32 cellular contexts compared by ENCODE assay signal in genomic region chr18:79440728-79441127, GRCh38. TPM values are rescaled to one million over a fixed set of nuclear protein-coding genes. Genes with fewer than 3 reads are reported as not detected.
DNase-seq lines count a peak whose midpoint lies in the region; ATAC-seq and TF ChIP-seq lines count a peak whose summit lies in the region.
"Had no signal": no experiment of that assay in that cellular context is flagged by ENCODE, and none has a peak within 500 bp of the region (broad histone marks: within the 10 kb centered on the region; RNA-seq: fewer than 3 reads in every experiment).

No MANE protein-coding gene starts in this region.

- no peak overlapping the region for H3K4me3 ChIP-seq in mucosa of descending colon
- no peak overlapping the region for H3K4me3 ChIP-seq in stomach
- no peak overlapping the region for H3K4me3 ChIP-seq in MG63
- H3K4me3 ChIP-seq: PC-9, smooth muscle cell, thoracic aorta, uterus had no signal

- H3K9me3 ChIP-seq in mucosa of descending colon (no peaks in the 10 kb centered on the region), stomach (no peaks in the 10 kb centered on the region), MG63 (no peaks in the 10 kb centered on the region)
- H3K9me3 ChIP-seq: thoracic aorta, uterus had no signal

- H3K27ac ChIP-seq in stomach, result no peak overlapping the region
- H3K27ac ChIP-seq: PC-9, thoracic aorta, uterus had no signal

- peaks cover 93% of the 10 kb centered on the region for H3K36me3 Mint-ChIP-seq in activated T-cell treated with anti-CD3 and anti-CD28 coated beads, Interleukin-2, amount 50 U/mL, for 24 hours (ENCODE audit: low read depth)
- peaks cover 99% of the 10 kb centered on the region for H3K36me3 Mint-ChIP-seq in dendritic cell treated with granulocyte-macrophage colony-stimulating factor and Interleukin-4, amounts not matched to agents 40 ng/mL and 50 ng/mL, for 4 days (ENCODE audit: low read depth)
- H3K36me3 Mint-ChIP-seq: activated naive CD8-positive, alpha-beta T cell treated with anti-CD3 and anti-CD28 coated beads, Interleukin-2, amount 10 ng/mL, durations not matched to agents 7 days and 5 days; natural killer cell had no signal

- H3K27me3 ChIP-seq in stomach (no peaks in the 10 kb centered on the region), MG63 (no peaks in the 10 kb centered on the region)
- H3K27me3 ChIP-seq: uterus had no signal

- WGBS in stomach, 5 donors, result 9 to 58% (median 46%) methylated on average over 6 to 17 of the region's 17 CpGs

- no peaks in the 10 kb centered on the region for H3K27me3 Mint-ChIP-seq in activated T-cell treated with anti-CD3 and anti-CD28 coated beads, Interleukin-2, amount 50 U/mL, for 24 hours
- no peaks in the 10 kb centered on the region for H3K27me3 Mint-ChIP-seq in dendritic cell treated with granulocyte-macrophage colony-stimulating factor and Interleukin-4, amounts not matched to agents 40 ng/mL and 50 ng/mL, for 4 days
- H3K27me3 Mint-ChIP-seq: activated naive CD8-positive, alpha-beta T cell treated with anti-CD3 and anti-CD28 coated beads, Interleukin-2, amount 10 ng/mL, durations not matched to agents 7 days and 5 days; CD4-positive, CD25-positive, alpha-beta regulatory T cell; stimulated activated naive CD8-positive, alpha-beta T cell treated with anti-CD3 and anti-CD28 coated beads, Interleukin-15, Interleukin-2, amounts not matched to agents 100 ng/mL and 50 ng/mL, for 24 hours had no signal

- ATAC-seq in mucosa of descending colon, result peak; percentile 86
- ATAC-seq: natural killer cell had no signal

- no peak for TF ChIP-seq EP300 in stomach (IDR thresholded peaks at IDR 0.05)

- H3K4me3 Mint-ChIP-seq in activated T-cell treated with anti-CD3 and anti-CD28 coated beads, Interleukin-2, amount 50 U/mL, for 24 hours, result no peak overlapping the region
- H3K4me3 Mint-ChIP-seq in dendritic cell treated with granulocyte-macrophage colony-stimulating factor and Interleukin-4, amounts not matched to agents 40 ng/mL and 50 ng/mL, for 4 days, result no peak overlapping the region
- H3K4me3 Mint-ChIP-seq: activated naive CD8-positive, alpha-beta T cell treated with anti-CD3 and anti-CD28 coated beads, Interleukin-2, amount 10 ng/mL, durations not matched to agents 7 days and 5 days; CD4-positive, CD25-positive, alpha-beta regulatory T cell; natural killer cell; stimulated activated naive CD8-positive, alpha-beta T cell treated with anti-CD3 and anti-CD28 coated beads, Interleukin-15, Interleukin-2, amounts not matched to agents 100 ng/mL and 50 ng/mL, for 24 hours had no signal

- TF ChIP-seq CTCF in mucosa of descending colon (IDR thresholded peaks at IDR 0.05), result no peak
- TF ChIP-seq CTCF in stomach (IDR thresholded peaks at IDR 0.05), result no peak

- peak overlapping the region; percentile 68 for H3K27ac Mint-ChIP-seq in activated T-cell treated with anti-CD3 and anti-CD28 coated beads, Interleukin-2, amount 50 U/mL, for 24 hours
- H3K27ac Mint-ChIP-seq in dendritic cell treated with granulocyte-macrophage colony-stimulating factor and Interleukin-4, amounts not matched to agents 40 ng/mL and 50 ng/mL, for 4 days, result peak overlapping the region; percentile 27
- H3K27ac Mint-ChIP-seq: activated naive CD8-positive, alpha-beta T cell treated with anti-CD3 and anti-CD28 coated beads, Interleukin-2, amount 10 ng/mL, durations not matched to agents 7 days and 5 days had no signal

- H3K9me3 Mint-ChIP-seq in activated T-cell treated with anti-CD3 and anti-CD28 coated beads, Interleukin-2, amount 50 U/mL, for 24 hours, result no peaks in the 10 kb centered on the region
- no peaks in the 10 kb centered on the region for H3K9me3 Mint-ChIP-seq in dendritic cell treated with granulocyte-macrophage colony-stimulating factor and Interleukin-4, amounts not matched to agents 40 ng/mL and 50 ng/mL, for 4 days
- H3K9me3 Mint-ChIP-seq: activated naive CD8-positive, alpha-beta T cell treated with anti-CD3 and anti-CD28 coated beads, Interleukin-2, amount 10 ng/mL, durations not matched to agents 7 days and 5 days; CD4-positive, CD25-positive, alpha-beta regulatory T cell; natural killer cell; stimulated activated naive CD8-positive, alpha-beta T cell treated with anti-CD3 and anti-CD28 coated beads, Interleukin-15, Interleukin-2, amounts not matched to agents 100 ng/mL and 50 ng/mL, for 24 hours had no signal

- intact Hi-C loops in dendritic cell treated with granulocyte-macrophage colony-stimulating factor and Interleukin-4, amounts not matched to agents 40 ng/mL and 50 ng/mL, for 4 days (cut with micrococcal nuclease), result no loop called here
- intact Hi-C loops in mucosa of descending colon (cut with DNase I, micrococcal nuclease) (no loop called here), stomach (cut with DNase I; ENCODE audit: low total_unique reads) (no loop called here)

- no peaks in the 10 kb centered on the region for H3K36me3 ChIP-seq in mucosa of descending colon (ENCODE audit: low read depth)
- peaks cover 0 to 17% (median 4%) of the 10 kb centered on the region in 4 donors for H3K36me3 ChIP-seq in stomach
- no peaks in the 10 kb centered on the region for H3K36me3 ChIP-seq in MG63
- H3K36me3 ChIP-seq: thoracic aorta, uterus had no signal

- TF ChIP-seq POLR2A in stomach (IDR thresholded peaks at IDR 0.05), result no peak

- no peak for DNase-seq in activated T-cell treated with anti-CD3 and anti-CD28 coated beads, Interleukin-2, amount 50 U/mL, for 24 hours
- DNase-seq in activated T-cell treated with anti-CD3 and anti-CD28 coated beads for 4 hours, result no peak
- peak; percentile 67 to 78 (median 70) for DNase-seq in mucosa of descending colon
- peak; percentile 64 for DNase-seq in stomach
- DNase-seq in MG63, result no peak
- DNase-seq in dedifferentiated amniotic fluid mesenchymal stem cell (ENCODE audit: extremely low spot score), result no peak
- DNase-seq in NCI-H128 (lab: John Stamatoyannopoulos, UW; ENCODE audit: unreplicated experiment), result no peak
- DNase-seq: 8988T; activated CD4-positive, alpha-beta T cell treated with anti-CD3 and anti-CD28 coated beads for 4 hours; activated CD8-positive, alpha-beta memory T cell treated with anti-CD3 and anti-CD28 coated beads for 24 hours; activated effector memory CD4-positive, alpha-beta T cell treated with anti-CD3 and anti-CD28 coated beads, Interleukin-2, amount 50 U/mL, for 16 hours; activated naive CD8-positive, alpha-beta T cell treated with anti-CD3 and anti-CD28 coated beads, Interleukin-2, amount 10 ng/mL, durations not matched to agents 7 days and 5 days; activated T-cell treated with anti-CD3 and anti-CD28 coated beads, Interleukin-2, amount 50 U/mL, for 1 hour; aorta; CD4-positive, CD25-positive, alpha-beta regulatory T cell; effector memory CD4-positive, alpha-beta T cell; erythroblast; GOT3; head of caudate nucleus; Karpas-422; natural killer cell; NCI-H146; NCI-H226; NCI-H69; occipital lobe; Right ventricle myocardium superior; uterus had no signal

- H3K4me1 ChIP-seq in mucosa of descending colon (ENCODE audit: low read depth) (no peaks in the 10 kb centered on the region), stomach (peaks cover 0 to 10% (median 2%) of the 10 kb centered on the region in 4 donors)
- H3K4me1 ChIP-seq: uterus had no signal

- peaks cover 63% of the 10 kb centered on the region for H3K4me1 Mint-ChIP-seq in activated T-cell treated with anti-CD3 and anti-CD28 coated beads, Interleukin-2, amount 50 U/mL, for 24 hours (ENCODE audit: low read depth)
- H3K4me1 Mint-ChIP-seq in dendritic cell treated with granulocyte-macrophage colony-stimulating factor and Interleukin-4, amounts not matched to agents 40 ng/mL and 50 ng/mL, for 4 days (ENCODE audit: low read depth), result peaks cover 20% of the 10 kb centered on the region

RNA-seq across cellular contexts. Expression of gene NFATC1, which starts 45.0 kb away (rescaled TPM):
- total RNA-seq in mucosa of descending colon (10 to 100 TPM in 1 of 3 donors, 1 to 10 TPM in 2; 2.9 to 12.9 (median 4.6) TPM), stomach (10 to 100 TPM in 1 of 5 donors, 1 to 10 TPM in 4; 5.4 to 14.0 (median 6.6) TPM)
- polyA plus RNA-seq in stomach, result 1 to 10 TPM; 2.6 to 8.2 (median 2.6) TPM
- total RNA-seq in MG63 (2014; rRNA removed; shearing (Covaris generic); ENCODE audit: low replicate concordance), result 4.5 and 6.9 TPM in 2 replicates

Comparison
In these comparisons a context has a peak if more than half of its experiments do, and no peak if none do; other contexts are left out.
1. DNase-seq: peak in mucosa of descending colon (3 of 3) and stomach (single experiment); none in activated T-cell treated with anti-CD3 and anti-CD28 coated beads, Interleukin-2, amount 50 U/mL, for 24 hours (single experiment), activated T-cell treated with anti-CD3 and anti-CD28 coated beads for 4 hours (single experiment), MG63 (single experiment), dedifferentiated amniotic fluid mesenchymal stem cell (single experiment) and NCI-H128 (single experiment).